ENCODE assay signal across 31 cellular contexts in genomic region chr6:36018339-36018738, GRCh38. TPM values are rescaled to one million over a fixed set of nuclear protein-coding genes. Genes with fewer than 3 reads are reported as not detected.
"Had no signal": no experiment of that assay in that cellular context is flagged by ENCODE, and none has a peak within 500 bp of the region (broad histone marks: within the 10 kb centered on the region; RNA-seq: fewer than 3 reads in every experiment).

No MANE protein-coding gene starts in this region.

- H3K4me2 ChIP-seq: hepatocyte, neural progenitor cell, smooth muscle cell had no signal

- H3K79me2 ChIP-seq: hepatocyte had no signal

- H3K27me3 ChIP-seq: adrenal gland, ascending aorta, brain microvascular endothelial cell, hepatocyte, neural progenitor cell, transverse colon had no signal

- H3K4me3 ChIP-seq: adrenal gland, ascending aorta, hepatocyte, left ventricle myocardium inferior, neural progenitor cell, sigmoid colon, smooth muscle cell, transverse colon had no signal

- DNase-seq: activated CD4-positive, alpha-beta T cell treated with anti-CD3 and anti-CD28 coated beads for 36 hours; activated CD4-positive, alpha-beta T cell treated with anti-CD3 and anti-CD28 coated beads, Interleukin-2, amount 50 U/mL, for 4 hours; activated CD8-positive, alpha-beta memory T cell treated with anti-CD3 and anti-CD28 coated beads for 24 hours; activated CD8-positive, alpha-beta memory T cell treated with anti-CD3 and anti-CD28 coated beads, Interleukin-2, amount 50 U/mL, for 4 hours; activated naive CD4-positive, alpha-beta T cell; activated T-cell treated with anti-CD3 and anti-CD28 coated beads, Interleukin-2, amount 50 U/mL, for 24 hours; adrenal gland; brain microvascular endothelial cell; caudate nucleus; dermis blood vessel endothelial cell; effector CD8-positive, alpha-beta T cell; erythroblast; foreskin keratinocyte; glutamatergic neuron; kidney glomerular epithelial cell; left ventricle myocardium inferior; naive thymus-derived CD8-positive, alpha-beta T cell; retina; sigmoid colon; stimulated activated CD4-positive, alpha-beta T cell treated with anti-CD3 and anti-CD28 coated beads, Interleukin-2, amount 100 ng/mL, for 48 hours; stimulated activated CD8-positive, alpha-beta memory T cell treated with anti-CD3 and anti-CD28 coated beads, Interleukin-4, amount 100 ng/mL, for 48 hours; stimulated activated naive B cell treated with anti-CD40 and anti-IgM and Interleukin-4, amounts not matched to agents 10 μg/mL and 1 μg/mL and 100 μg/mL, for 72 hours; T-helper 9 cell; transverse colon had no signal

- H3K36me3 ChIP-seq: adrenal gland, ascending aorta, brain microvascular endothelial cell, left ventricle myocardium inferior, neural progenitor cell, sigmoid colon, transverse colon had no signal

- H3K4me1 ChIP-seq: adrenal gland, ascending aorta, foreskin keratinocyte, left ventricle myocardium inferior, sigmoid colon, transverse colon had no signal

- H3K9ac ChIP-seq: neural progenitor cell had no signal

- ATAC-seq: activated CD4-positive, alpha-beta T cell treated with anti-CD3 and anti-CD28 coated beads for 36 hours; foreskin keratinocyte; naive thymus-derived CD8-positive, alpha-beta T cell; stimulated activated naive B cell treated with anti-CD40 and anti-IgM and Interleukin-4, amounts not matched to agents 10 μg/mL and 1 μg/mL and 100 μg/mL, for 72 hours; WTC11 had no signal

- H3K9me3 ChIP-seq: adrenal gland, ascending aorta, left ventricle myocardium inferior, sigmoid colon, transverse colon had no signal

- H2AFZ ChIP-seq: hepatocyte, neural progenitor cell had no signal

- H3K27ac ChIP-seq: adrenal gland, ascending aorta, brain microvascular endothelial cell, foreskin keratinocyte, hepatocyte, left ventricle myocardium inferior, neural progenitor cell, sigmoid colon, transverse colon had no signal

RNA-seq across cellular contexts. Expression of gene SLC26A8, which starts 6.1 kb away (rescaled TPM):
- total RNA-seq: activated CD4-positive, alpha-beta T cell treated with anti-CD3 and anti-CD28 coated beads for 36 hours; activated T-helper 2 cell treated with anti-CD3 and anti-CD28 coated beads, Interferon-gamma antibody, Interleukin-2, Interleukin-4, amounts not matched to agents 10 μg/mL and 5 μg/mL and 100 μg/mL, durations not matched to agents 14 hours and 24 hours and 36 hours; ascending aorta; foreskin keratinocyte; hepatocyte; left ventricle myocardium inferior; lung microvascular endothelial cell; naive thymus-derived CD8-positive, alpha-beta T cell; sigmoid colon; smooth muscle cell had no signal
- polyA plus RNA-seq: hepatocyte; naive thymus-derived CD8-positive, alpha-beta T cell had no signal
